Comparison of ENCODE assay signal across 1 cellular context in genomic region chr5:119059740-119060255, GRCh38.
TF ChIP-seq lines count a peak whose summit lies in the region.

No MANE protein-coding gene starts in this region.

TF ChIP-seq in K562, 482 proteins besides CTCF, POLR2A, EP300 and RAD21 (continued from another document and continues in another):
- no peak for TF ChIP-seq CEBPZ (IDR thresholded peaks at IDR 0.05; ENCODE audit: borderline replicate concordance, low read depth, low read length)
- peak; percentile 99 for TF ChIP-seq MYNN (IDR thresholded peaks at IDR 0.05)
- peak; percentile 56; the same call in 1 of the 2 replicates for TF ChIP-seq MYNN (CRISPR knock-in tag; IDR thresholded peaks at IDR 0.05)
- TF ChIP-seq POLR2G (IDR thresholded peaks at IDR 0.05; ENCODE audit: low read depth, low read length): no peak
- TF ChIP-seq RBM22 (IDR thresholded peaks at IDR 0.05; ENCODE audit: low read depth, low read length, poor library complexity, severe bottlenecking): no peak
- 0 out of 2 replicates have a peak, but pooled peaks have one; percentile 66 for TF ChIP-seq LCOR (CRISPR knock-in tag; IDR thresholded peaks at IDR 0.05)
- TF ChIP-seq FOXA3 (CRISPR knock-in tag; conservative IDR thresholded peaks at IDR 0.05 in 1 of 2, IDR thresholded peaks at IDR 0.05 in 1 of 2): peak in 1 of 2 experiments; percentile 61; a peak in 2 of 4 replicates
- TF ChIP-seq HCFC1 (IDR thresholded peaks at IDR 0.05; ENCODE audit: low read depth, low read length): no peak
- TF ChIP-seq MLLT1 (IDR thresholded peaks at IDR 0.05): peak in 1 of 2 experiments; percentile 74; a peak in 1 of 4 replicates
- TF ChIP-seq JUND (IDR thresholded peaks at IDR 0.05; ENCODE audit: borderline replicate concordance, low read depth, low read length): 0 out of 2 replicates have a peak, but pooled peaks have one; percentile 17
- peak; percentile 45; the same call in 1 of the 3 replicates for TF ChIP-seq JUND (tag; IDR thresholded peaks at IDR 0.05; ENCODE audit: borderline replicate concordance, low read depth, low read length)
- TF ChIP-seq PRDM10 (IDR thresholded peaks at IDR 0.05; ENCODE audit: partially characterized antibody): peak; percentile 43
- TF ChIP-seq ZNF23 (CRISPR knock-in tag; IDR thresholded peaks at IDR 0.05): no peak
- TF ChIP-seq ZNF263 (CRISPR knock-in tag; IDR thresholded peaks at IDR 0.05; ENCODE audit: borderline replicate concordance): no peak
- peak; percentile 33; the same call in 1 of the 2 replicates for TF ChIP-seq CREB1 (IDR thresholded peaks at IDR 0.05)
- TF ChIP-seq CREB1 (CRISPR knock-in tag; IDR thresholded peaks at IDR 0.05): peak; percentile 26; the same call in 1 of the 2 replicates
- no peak for TF ChIP-seq ATF4 (CRISPR knock-in tag; IDR thresholded peaks at IDR 0.05)
- no peak for TF ChIP-seq ZNF3 (CRISPR knock-in tag; IDR thresholded peaks at IDR 0.05)
- TF ChIP-seq FOXK2 (conservative IDR thresholded peaks at IDR 0.05 in 1 of 2, IDR thresholded peaks at IDR 0.05 in 1 of 2; ENCODE audit: low read depth in 2 of 2): peak in 1 of 2 experiments; percentile 61; a peak in 2 of 4 replicates
- TF ChIP-seq E4F1 (CRISPR knock-in tag; IDR thresholded peaks at IDR 0.05; ENCODE audit: borderline replicate concordance): no peak
- no peak for TF ChIP-seq MCM7 (IDR thresholded peaks at IDR 0.05)
- TF ChIP-seq KAT7 (CRISPR knock-in tag; IDR thresholded peaks at IDR 0.05; ENCODE audit: borderline replicate concordance): peak; percentile 33; the same call in 1 of the 2 replicates
- TF ChIP-seq CBX3 (IDR thresholded peaks at IDR 0.05; ENCODE audit: borderline replicate concordance in 1 of 2, low read length in 2 of 2): no peak
- TF ChIP-seq BACH1 (tag; IDR thresholded peaks at IDR 0.05): no peak
- no peak for TF ChIP-seq HSF4 (CRISPR knock-in tag; IDR thresholded peaks at IDR 0.05; ENCODE audit: borderline replicate concordance)
- TF ChIP-seq ZNF830 (CRISPR knock-in tag; IDR thresholded peaks at IDR 0.05): no peak
- peak; percentile 27; the same call in 1 of the 2 replicates for TF ChIP-seq SP1 (CRISPR knock-in tag; IDR thresholded peaks at IDR 0.05)
- no peak for TF ChIP-seq RBM34 (IDR thresholded peaks at IDR 0.05; ENCODE audit: borderline replicate concordance, insufficient read depth, low read length)
- 0 out of 2 replicates have a peak, but pooled peaks have one; percentile 15 for TF ChIP-seq RNF2 (IDR thresholded peaks at IDR 0.05)
- TF ChIP-seq CBFA2T2 (conservative IDR thresholded peaks at IDR 0.05): peak; percentile 70
- no peak for TF ChIP-seq MXD1 (CRISPR knock-in tag; IDR thresholded peaks at IDR 0.05; ENCODE audit: borderline replicate concordance, poor library complexity, severe bottlenecking)
- TF ChIP-seq CBFA2T3 (IDR thresholded peaks at IDR 0.05): peak; percentile 86
- no peak for TF ChIP-seq ZC3H11A (IDR thresholded peaks at IDR 0.05; ENCODE audit: low read depth, low read length)
- no peak for TF ChIP-seq HLTF (IDR thresholded peaks at IDR 0.05)
- no peak for TF ChIP-seq TFAM (CRISPR knock-in tag; conservative IDR thresholded peaks at IDR 0.05)
- TF ChIP-seq NBN (IDR thresholded peaks at IDR 0.05; ENCODE audit: low read depth): 0 out of 2 replicates have a peak, but pooled peaks have one; percentile 28
- no peak for TF ChIP-seq ZNF124 (CRISPR knock-in tag; IDR thresholded peaks at IDR 0.05)
- peak; percentile 70 for TF ChIP-seq GATA2 (CRISPR knock-in tag; IDR thresholded peaks at IDR 0.05)
- 0 out of 2 replicates have a peak, but pooled peaks have one; percentile 31 for TF ChIP-seq SMARCC2 (IDR thresholded peaks at IDR 0.05; ENCODE audit: low read depth)
- TF ChIP-seq ZBTB5 (IDR thresholded peaks at IDR 0.05): no peak
- no peak for TF ChIP-seq AFF1 (IDR thresholded peaks at IDR 0.05; ENCODE audit: low read depth in 1 of 2, partially characterized antibody in 2 of 2)
- TF ChIP-seq NRF1 (conservative IDR thresholded peaks at IDR 0.05 in 1 of 2, IDR thresholded peaks at IDR 0.05 in 1 of 2): peak; percentile 16 to 28; a peak in 2 of 4 replicates
